28 cellular contexts compared by ENCODE assay signal in the genomic region with DNA sequence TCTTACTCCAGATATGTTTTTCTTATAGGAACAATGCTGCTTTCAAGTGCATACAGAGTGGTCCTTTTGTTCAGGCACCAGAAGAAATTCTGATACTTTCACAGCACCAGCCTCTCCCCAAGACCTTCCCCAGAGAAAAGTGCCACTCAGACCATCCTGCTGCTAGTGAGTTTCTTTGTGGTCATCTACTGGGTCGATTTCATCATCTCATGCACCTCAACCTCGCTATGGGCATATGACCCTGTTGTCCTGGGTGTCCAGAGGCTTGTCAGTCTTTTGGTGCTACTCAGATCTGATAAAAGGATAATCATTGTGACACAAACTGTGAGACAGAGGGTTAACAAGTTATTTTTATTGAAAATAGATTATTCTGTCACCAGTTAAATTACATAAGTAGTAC. TPM values are rescaled to one million over a fixed set of nuclear protein-coding genes. Genes with fewer than 3 reads are reported as not detected.
"Had no signal": no experiment of that assay in that cellular context is flagged by ENCODE, and none has a peak within 500 bp of the region (broad histone marks: within the 10 kb centered on the region; RNA-seq: fewer than 3 reads in every experiment).

No MANE protein-coding gene starts in this region.

- H3K4me1 Mint-ChIP-seq: mesothelial cell of epicardium had no signal

- H3K79me2 ChIP-seq: parathyroid adenoma had no signal

- H3K27ac Mint-ChIP-seq: activated naive CD4-positive, alpha-beta T cell treated with anti-CD3 and anti-CD28 coated beads, Interleukin-2, amount 10 ng/mL, durations not matched to agents 7 days and 5 days; activated T-helper 1 cell treated with anti-CD3 and anti-CD28 coated beads, Interleukin-12 subunit alpha, Interleukin-12 subunit beta, Interleukin-2, Interleukin-4 antibody, amounts not matched to agents 30 ng/mL and 10 ng/mL and 1 ng/mL, durations not matched to agents 14 hours and 24 hours and 36 hours; mesothelial cell of epicardium; T-helper 2 cell treated with Interferon-gamma antibody and Interleukin-4, amounts not matched to agents 5 μg/mL and 100 μg/mL, for 36 hours had no signal

- H3K27me3 Mint-ChIP-seq: naive B cell had no signal

- H3K9me3 Mint-ChIP-seq: activated naive CD4-positive, alpha-beta T cell treated with anti-CD3 and anti-CD28 coated beads, Interleukin-2, amount 10 ng/mL, durations not matched to agents 7 days and 5 days; activated T-helper 1 cell treated with anti-CD3 and anti-CD28 coated beads, Interleukin-12 subunit alpha, Interleukin-12 subunit beta, Interleukin-2, Interleukin-4 antibody, amounts not matched to agents 30 ng/mL and 10 ng/mL and 1 ng/mL, durations not matched to agents 14 hours and 24 hours and 36 hours; naive B cell; T-helper 2 cell treated with Interferon-gamma antibody and Interleukin-4, amounts not matched to agents 5 μg/mL and 100 μg/mL, for 36 hours had no signal

- DNase-seq: activated CD4-positive, alpha-beta T cell treated with anti-CD3 and anti-CD28 coated beads for 4 hours; activated CD4-positive, alpha-beta T cell treated with anti-CD3 and anti-CD28 coated beads, Interleukin-2, amount 50 U/mL, for 4 hours; activated effector memory CD4-positive, alpha-beta T cell treated with anti-CD3 and anti-CD28 coated beads, Interleukin-2, amount 50 U/mL, for 16 hours; activated naive CD4-positive, alpha-beta T cell treated with anti-CD3 and anti-CD28 coated beads, Interleukin-2, amount 10 ng/mL, durations not matched to agents 7 days and 5 days; activated T-cell treated with anti-CD3 and anti-CD28 coated beads for 4 hours; amniotic stem cell; brain microvascular endothelial cell; dorsolateral prefrontal cortex; effector memory CD4-positive, alpha-beta T cell; left cardiac atrium; left ventricle myocardium superior; naive B cell; nucleus accumbens; psoas muscle; spleen; stimulated activated naive CD4-positive, alpha-beta T cell treated with Interleukin-2 at 50 U/mL for 16 hours; T-helper 1 cell had no signal

- FAIRE-seq: astrocyte, frontal cortex, keratinocyte had no signal

- H3K27ac ChIP-seq: brain microvascular endothelial cell, coronary artery, dorsolateral prefrontal cortex, parathyroid adenoma, psoas muscle, right atrium auricular region, spleen, tibial nerve had no signal

- H3K9me3 ChIP-seq: psoas muscle, right atrium auricular region, spleen, tibial nerve had no signal

- H3K4me3 Mint-ChIP-seq: activated naive CD4-positive, alpha-beta T cell treated with anti-CD3 and anti-CD28 coated beads, Interleukin-2, amount 10 ng/mL, durations not matched to agents 7 days and 5 days; activated T-helper 1 cell treated with anti-CD3 and anti-CD28 coated beads, Interleukin-12 subunit alpha, Interleukin-12 subunit beta, Interleukin-2, Interleukin-4 antibody, amounts not matched to agents 30 ng/mL and 10 ng/mL and 1 ng/mL, durations not matched to agents 14 hours and 24 hours and 36 hours; mesothelial cell of epicardium; naive B cell; T-helper 2 cell treated with Interferon-gamma antibody and Interleukin-4, amounts not matched to agents 5 μg/mL and 100 μg/mL, for 36 hours had no signal

- ATAC-seq: left cardiac atrium, left ventricle myocardium superior, psoas muscle had no signal

- H3K36me3 ChIP-seq: brain microvascular endothelial cell, right atrium auricular region, spleen, tibial nerve had no signal

- H3K27me3 ChIP-seq: brain microvascular endothelial cell, right atrium auricular region, spleen, tibial nerve had no signal

- H3K9ac ChIP-seq: parathyroid adenoma had no signal

- H3K36me3 Mint-ChIP-seq: activated naive CD4-positive, alpha-beta T cell treated with anti-CD3 and anti-CD28 coated beads, Interleukin-2, amount 10 ng/mL, durations not matched to agents 7 days and 5 days; mesothelial cell of epicardium; naive B cell had no signal

- H2AFZ ChIP-seq: parathyroid adenoma had no signal

- H3K4me1 ChIP-seq: parathyroid adenoma, psoas muscle had no signal

- H3K4me3 ChIP-seq: coronary artery, dorsolateral prefrontal cortex, psoas muscle, right atrium auricular region, spleen, tibial nerve had no signal

RNA-seq across cellular contexts. Expression of a gene that starts 46.8 kb away (rescaled TPM):
- total RNA-seq: epithelial cell of proximal tubule had no signal
